Comparison of ENCODE assay signal across 8 cellular contexts in genomic region chr11:2901854-2902783, GRCh38. TPM values are rescaled to one million over a fixed set of nuclear protein-coding genes. Genes with fewer than 3 reads are reported as not detected.
DNase-seq lines count a peak whose midpoint lies in the region; ATAC-seq, FAIRE-seq and TF ChIP-seq lines count a peak whose summit lies in the region.

No MANE protein-coding gene starts in this region.

- H4K20me1 ChIP-seq in HepG2 (ENCODE audit: insufficient read depth, low read length) = 0 out of 2 replicates have a peak, but pooled peaks cover 3% of the 10 kb centered on the region

- FAIRE-seq in HepG2 (lab: Jason Lieb, UNC) = peak; percentile 46

- in situ Hi-C loops in HepG2 (cut with HindIII; ENCODE audit: extremely low pct_ligation_motif_present, low pct_unique_long_range_greater_than_20kb) = no loop called here

- peak overlapping the region; percentile 99 for H3K4me2 ChIP-seq in HepG2 (ENCODE audit: low read depth, low read length)

- WGBS in HepG2 (ENCODE audit: low lambda C conversion rate) = 18% methylated on average over 11 of the region's 58 CpGs

- H2AFZ ChIP-seq in HepG2 (ENCODE audit: low read length) = no peak overlapping the region

- H3K79me2 ChIP-seq in HepG2 (ENCODE audit: insufficient read depth, low read length) = peaks cover 10% of the 10 kb centered on the region

- H3K27ac ChIP-seq in HepG2 (ENCODE audit: extremely low read length, insufficient read depth, low read length) = peak overlapping the region; percentile 78

- CTCF ChIA-PET in HepG2 (lab: Yijun Ruan, JAX; ENCODE audit: low intra/inter-chr PET ratio, low total read pairs) = no interaction called here

- peaks cover 0 to 3% of the 10 kb centered on the region in 2 experiments; a peak in 1 of 5 replicates for H3K36me3 ChIP-seq in HepG2 (replicated peaks in 1 of 2; ENCODE audit: control insufficient read depth in 1 of 2, insufficient read depth in 2 of 2, low read length in 2 of 2)

- no peaks in the 10 kb centered on the region for H3K9me3 ChIP-seq in HepG2 (ENCODE audit: low read length)

- POLR2A ChIA-PET in HepG2 (lab: Yijun Ruan, JAX) = interaction anchor here (0.6 to 2.6 kb wide), 14 partner anchors 10 to 1197 kb away, joined by 3 to 21 read pairs (median 3); partner anchors contain the start of genes KCNQ1OT1 and PHLDA2

- peak overlapping the region; percentile 83 for H3K9ac ChIP-seq in HepG2 (ENCODE audit: insufficient read depth, low read depth, low read length)

- H3K4me1 ChIP-seq in HepG2 (ENCODE audit: insufficient read depth, low read length) = peaks cover 28% of the 10 kb centered on the region

- peak in 1 of 2 experiments; percentile 33; a peak in 1 of 4 replicates for TF ChIP-seq POLR2A in HepG2 (IDR thresholded peaks at IDR 0.05; ENCODE audit: insufficient read depth in 1 of 2, low read depth in 2 of 2, low read length in 2 of 2)

- DNase-seq in AG10803 (ENCODE audit: low read depth) = peak; percentile 89
- peak; percentile 87 for DNase-seq in NCI-H460 (ENCODE audit: extremely low read depth, low read depth)
- DNase-seq in activated CD4-positive, alpha-beta T cell treated with anti-CD3 and anti-CD28 coated beads for 4 hours = peak; percentile 82 to 88
- DNase-seq in cortex of kidney (lab: John Stamatoyannopoulos, UW) = peak; percentile 50
- peak; percentile 90 for DNase-seq in HepG2 (ENCODE audit: low spot score)
- peak; percentile 90 for DNase-seq in stimulated activated CD4-positive, alpha-beta T cell treated with anti-CD3 and anti-CD28 coated beads, Interleukin-4, amount 100 ng/mL, for 1 hour

- TF ChIP-seq EP300 in HepG2 (IDR thresholded peaks at IDR 0.05; ENCODE audit: low read depth in 2 of 2, low read length in 2 of 2) (no peak), HepG2 (CRISPR knock-in tag; IDR thresholded peaks at IDR 0.05; ENCODE audit: borderline replicate concordance) (no peak)

- H3K27me3 ChIP-seq in HepG2 (ENCODE audit: control insufficient read depth in 1 of 2, insufficient read depth in 2 of 2, low read length in 2 of 2) = no peaks in the 10 kb centered on the region; a peak in 2 of 5 replicates

- TF ChIP-seq RAD21 in HepG2 (CRISPR knock-in tag; IDR thresholded peaks at IDR 0.05) = peak; percentile 23; the same call in 1 of the 2 replicates

- intact Hi-C loops in HepG2 (cut with micrococcal nuclease; ENCODE audit: unreplicated experiment) = no loop called here

- H3K4me3 ChIP-seq in AG10803 (ENCODE audit: low read length) (peak overlapping the region; percentile 77), HepG2 (replicated peaks in 1 of 3; ENCODE audit: insufficient read depth in 1 of 3, low read depth in 2 of 3, low read length in 3 of 3) (peak overlapping the region; percentile 76 to 92 (median 84))

- no TSS peak for BruUV-seq in HepG2 (replicated peaks; lab: Mats Ljungman, UMichigan)

- no peak for TF ChIP-seq CTCF in AG10803 (conservative IDR thresholded peaks at IDR 0.05; ENCODE audit: low read length)
- TF ChIP-seq CTCF in HepG2 (CRISPR knock-in tag; IDR thresholded peaks at IDR 0.05) = no peak

- ATAC-seq in GM19023 (IDR thresholded peaks at IDR 0.05; ENCODE audit: unreplicated experiment) (peak; percentile 93), HG03175 (IDR thresholded peaks at IDR 0.05; ENCODE audit: unreplicated experiment) (peak; percentile 97), HepG2 (peak; percentile 87)

TF ChIP-seq in HepG2, 621 proteins besides CTCF, POLR2A, EP300 and RAD21 (continues in another document):
- TF ChIP-seq ZFP37 (CRISPR knock-in tag; IDR thresholded peaks at IDR 0.05; ENCODE audit: borderline replicate concordance) (no peak), ZNF33B (CRISPR knock-in tag; IDR thresholded peaks at IDR 0.05) (no peak), ZNF660 (CRISPR knock-in tag; IDR thresholded peaks at IDR 0.05; ENCODE audit: borderline replicate concordance, low read depth) (no peak), ZNF841 (CRISPR knock-in tag; IDR thresholded peaks at IDR 0.05; ENCODE audit: borderline replicate concordance) (no peak), ZNF749 (CRISPR knock-in tag; IDR thresholded peaks at IDR 0.05; ENCODE audit: borderline replicate concordance) (no peak), NFKBIZ (CRISPR knock-in tag; IDR thresholded peaks at IDR 0.05) (no peak), ZNF362 (CRISPR knock-in tag; IDR thresholded peaks at IDR 0.05; ENCODE audit: borderline replicate concordance) (no peak), ZNF510 (CRISPR knock-in tag; IDR thresholded peaks at IDR 0.05; ENCODE audit: low read depth) (no peak)
- TF ChIP-seq, protein P1, sequence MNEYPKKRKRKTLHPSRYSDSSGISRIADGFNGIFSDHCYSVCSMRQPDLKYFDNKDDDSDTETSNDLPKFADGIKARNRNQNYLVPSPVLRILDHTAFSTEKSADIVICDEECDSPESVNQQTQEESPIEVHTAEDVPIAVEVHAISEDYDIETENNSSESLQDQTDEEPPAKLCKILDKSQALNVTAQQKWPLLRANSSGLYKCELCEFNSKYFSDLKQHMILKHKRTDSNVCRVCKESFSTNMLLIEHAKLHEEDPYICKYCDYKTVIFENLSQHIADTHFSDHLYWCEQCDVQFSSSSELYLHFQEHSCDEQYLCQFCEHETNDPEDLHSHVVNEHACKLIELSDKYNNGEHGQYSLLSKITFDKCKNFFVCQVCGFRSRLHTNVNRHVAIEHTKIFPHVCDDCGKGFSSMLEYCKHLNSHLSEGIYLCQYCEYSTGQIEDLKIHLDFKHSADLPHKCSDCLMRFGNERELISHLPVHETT (CRISPR knock-in tag; conservative IDR thresholded peaks at IDR 0.05) = 0 out of 2 replicates have a peak, but pooled peaks have one; percentile 24

RNA-seq across cellular contexts. Expression of gene CDKN1C, which starts 16.5 kb away (rescaled TPM):
- total RNA-seq in NCI-H460 (2014; rRNA removed; shearing (Covaris generic)) = 0.25 and 0.32 TPM in 2 replicates
- polyA plus RNA-seq in NCI-H460 (2014; cell fraction: nucleus; rRNA removed) = 0.35 TPM in 1 of 2 replicates, not detected in the other
- not detected in 2 replicates for total RNA-seq in HepG2 (2016; rRNA removed; fragmentation: Illumina TruSeq; extraction: Trizol)
- total RNA-seq in HepG2 (2016; cell fraction: cytosol; rRNA removed; fragmentation: Illumina TruSeq; extraction: Trizol; ENCODE audit: low read depth) = not detected in 2 replicates
- not detected in 2 replicates for total RNA-seq in HepG2 (2016; cell fraction: insoluble cytoplasmic fraction; rRNA removed; fragmentation: Illumina TruSeq; extraction: Trizol)
- not detected in 2 replicates for total RNA-seq in HepG2 (2016; cell fraction: membrane; rRNA removed; fragmentation: Illumina TruSeq; extraction: Trizol)
- not detected in 2 replicates for total RNA-seq in HepG2 (2016; cell fraction: nucleus; rRNA removed; fragmentation: Illumina TruSeq; extraction: Trizol)
- not detected in 2 replicates for polyA plus RNA-seq in HepG2 (2011; rRNA removed)
- polyA plus RNA-seq in HepG2 (2011; cell fraction: cytosol; rRNA removed) = not detected in 2 replicates
- 0.10 and 0.23 TPM in 2 replicates for polyA plus RNA-seq in HepG2 (2011; cell fraction: nucleus; rRNA removed)
- polyA plus RNA-seq in HepG2 (2012) = not detected in 2 replicates
- not detected in 2 replicates for polyA plus RNA-seq in HepG2 (2016; cell fraction: cytosol; fragmentation: Illumina TruSeq; extraction: Trizol; ENCODE audit: low read depth)
- not detected in 2 replicates for polyA plus RNA-seq in HepG2 (2016; cell fraction: insoluble cytoplasmic fraction; fragmentation: Illumina TruSeq; extraction: Trizol; ENCODE audit: low read depth)
- polyA plus RNA-seq in HepG2 (2016; cell fraction: membrane; fragmentation: Illumina TruSeq; extraction: Trizol; ENCODE audit: low read depth) = not detected in 2 replicates
- polyA plus RNA-seq in HepG2 (2016; cell fraction: nucleus; fragmentation: Illumina TruSeq; extraction: Trizol; ENCODE audit: insufficient read depth, low read depth) = not detected in 2 replicates
- 17.4 TPM in 1 of 2 replicates, not detected in the other for polyA minus RNA-seq in HepG2 (2011; rRNA and poly(A)+ RNA removed; ENCODE audit: low replicate concordance)
- 0.30 and 0.70 TPM in 2 replicates for polyA minus RNA-seq in HepG2 (2011; cell fraction: cytosol; rRNA and poly(A)+ RNA removed)
- 0.52 TPM in 1 of 2 replicates, not detected in the other for polyA minus RNA-seq in HepG2 (2011; cell fraction: nucleus; rRNA and poly(A)+ RNA removed)

RNA-seq across cellular contexts. Expression of gene PHLDA2, which starts 27.1 kb away (rescaled TPM):
- 5.6 and 7.7 TPM in 2 replicates for total RNA-seq in NCI-H460 (2014; rRNA removed; shearing (Covaris generic))
- 6.0 and 9.1 TPM in 2 replicates for polyA plus RNA-seq in NCI-H460 (2014; cell fraction: nucleus; rRNA removed)
- total RNA-seq in HepG2 (2016; rRNA removed; fragmentation: Illumina TruSeq; extraction: Trizol) = 0.36 and 0.55 TPM in 2 replicates
- total RNA-seq in HepG2 (2016; cell fraction: cytosol; rRNA removed; fragmentation: Illumina TruSeq; extraction: Trizol; ENCODE audit: low read depth) = 0.40 TPM in 1 of 2 replicates, not detected in the other
- 0.27 and 0.56 TPM in 2 replicates for total RNA-seq in HepG2 (2016; cell fraction: insoluble cytoplasmic fraction; rRNA removed; fragmentation: Illumina TruSeq; extraction: Trizol)
- 0.31 and 0.65 TPM in 2 replicates for total RNA-seq in HepG2 (2016; cell fraction: membrane; rRNA removed; fragmentation: Illumina TruSeq; extraction: Trizol)
- total RNA-seq in HepG2 (2016; cell fraction: nucleus; rRNA removed; fragmentation: Illumina TruSeq; extraction: Trizol) = not detected in 2 replicates
- 0.78 and 1.5 TPM in 2 replicates for polyA plus RNA-seq in HepG2 (2011; rRNA removed)
- 2.2 and 3.8 TPM in 2 replicates for polyA plus RNA-seq in HepG2 (2011; cell fraction: cytosol; rRNA removed)
- 3.7 and 3.9 TPM in 2 replicates for polyA plus RNA-seq in HepG2 (2011; cell fraction: nucleus; rRNA removed)
- polyA plus RNA-seq in HepG2 (2012) = 1.5 and 2.9 TPM in 2 replicates
- polyA plus RNA-seq in HepG2 (2016; cell fraction: cytosol; fragmentation: Illumina TruSeq; extraction: Trizol; ENCODE audit: low read depth) = 1.1 and 1.5 TPM in 2 replicates
- polyA plus RNA-seq in HepG2 (2016; cell fraction: insoluble cytoplasmic fraction; fragmentation: Illumina TruSeq; extraction: Trizol; ENCODE audit: low read depth) = 2.2 and 2.4 TPM in 2 replicates
- 1.2 and 1.5 TPM in 2 replicates for polyA plus RNA-seq in HepG2 (2016; cell fraction: membrane; fragmentation: Illumina TruSeq; extraction: Trizol; ENCODE audit: low read depth)
- 2.0 and 2.5 TPM in 2 replicates for polyA plus RNA-seq in HepG2 (2016; cell fraction: nucleus; fragmentation: Illumina TruSeq; extraction: Trizol; ENCODE audit: insufficient read depth, low read depth)
- 1.2 and 12.9 TPM in 2 replicates for polyA minus RNA-seq in HepG2 (2011; rRNA and poly(A)+ RNA removed; ENCODE audit: low replicate concordance)
- 0.88 and 1.4 TPM in 2 replicates for polyA minus RNA-seq in HepG2 (2011; cell fraction: cytosol; rRNA and poly(A)+ RNA removed)
- 0.64 and 0.87 TPM in 2 replicates for polyA minus RNA-seq in HepG2 (2011; cell fraction: nucleus; rRNA and poly(A)+ RNA removed)

Comparison
In these comparisons a context has a peak if more than half of its experiments do, and no peak if none do; other contexts are left out.
1. Peak in every context shown above with its lines: DNase-seq, ATAC-seq, H3K4me3 ChIP-seq and H3K27ac ChIP-seq.